21 cellular contexts compared by ENCODE assay signal in genomic region chr13:112852392-112852791, GRCh38.
"Had no signal": no experiment of that assay in that cellular context is flagged by ENCODE, and none has a peak within 500 bp of the region (broad histone marks: within the 10 kb centered on the region; RNA-seq: fewer than 3 reads in every experiment).

No MANE protein-coding gene starts in this region.

- H3K4me3 ChIP-seq: coronary artery, heart right ventricle, left lung, lower lobe of right lung, right atrium auricular region, smooth muscle cell, testis, tibial nerve, upper lobe of right lung, vagina had no signal

- ATAC-seq: heart right ventricle; left lung; lower lobe of right lung; natural killer cell treated with Interleukin-12 subunit alpha and Interleukin-12 subunit beta and Interleukin-15 and Interleukin-18, amount 100 ng/mL, for 72 hours; stimulated activated memory B cell treated with anti-CD40 and anti-IgM and Interleukin-4, amounts not matched to agents 10 μg/mL and 1 μg/mL and 100 μg/mL, for 72 hours; stimulated activated naive CD8-positive, alpha-beta T cell treated with anti-CD3 and anti-CD28 coated beads, Interleukin-15, amount 100 ng/mL, for 72 hours; upper lobe of right lung had no signal

- DNase-seq: effector CD4-positive, alpha-beta T cell; endodermal cell; heart right ventricle; hypothalamus; left lung; lower lobe of right lung; midbrain; stimulated activated CD4-positive, alpha-beta T cell treated with anti-CD3 and anti-CD28 coated beads, Interleukin-4, amount 100 ng/mL, for 1 hour; stimulated activated CD8-positive, alpha-beta memory T cell treated with anti-CD3 and anti-CD28 coated beads, Interleukin-4, amount 100 ng/mL, for 48 hours; stimulated activated naive CD8-positive, alpha-beta T cell treated with anti-CD3 and anti-CD28 coated beads, Interleukin-15, amount 100 ng/mL, for 72 hours; testis; upper lobe of right lung had no signal

- H3K27ac ChIP-seq: coronary artery, heart right ventricle, left lung, lower lobe of right lung, neutrophil, right atrium auricular region, testis, tibial nerve, upper lobe of right lung, vagina had no signal

- H3K9me3 ChIP-seq: left lung, lower lobe of right lung, neutrophil, right atrium auricular region, testis, upper lobe of right lung, vagina had no signal

- H3K27me3 Mint-ChIP-seq: memory B cell; natural killer cell treated with Interleukin-12 subunit alpha and Interleukin-12 subunit beta and Interleukin-15 and Interleukin-18, amount 100 ng/mL, for 72 hours; stimulated activated memory B cell treated with anti-CD40 and anti-IgM and Interleukin-4, amounts not matched to agents 10 μg/mL and 1 μg/mL and 100 μg/mL, for 72 hours; stimulated activated naive CD8-positive, alpha-beta T cell treated with anti-CD3 and anti-CD28 coated beads, Interleukin-15, amount 100 ng/mL, for 72 hours had no signal

- H3K4me3 Mint-ChIP-seq: endodermal cell; memory B cell; natural killer cell treated with Interleukin-12 subunit alpha and Interleukin-12 subunit beta and Interleukin-15 and Interleukin-18, amount 100 ng/mL, for 72 hours; stimulated activated memory B cell treated with anti-CD40 and anti-IgM and Interleukin-4, amounts not matched to agents 10 μg/mL and 1 μg/mL and 100 μg/mL, for 72 hours; stimulated activated naive CD8-positive, alpha-beta T cell treated with anti-CD3 and anti-CD28 coated beads, Interleukin-15, amount 100 ng/mL, for 72 hours had no signal

- H3K4me1 ChIP-seq: heart right ventricle, left lung, lower lobe of right lung, right atrium auricular region, testis, tibial nerve, upper lobe of right lung, vagina had no signal

- H3K27me3 ChIP-seq: heart right ventricle, left lung, neutrophil, right atrium auricular region, testis, tibial nerve, upper lobe of right lung, vagina had no signal

- H3K4me1 Mint-ChIP-seq: endodermal cell; stimulated activated memory B cell treated with anti-CD40 and anti-IgM and Interleukin-4, amounts not matched to agents 10 μg/mL and 1 μg/mL and 100 μg/mL, for 72 hours had no signal

- H3K27ac Mint-ChIP-seq: endodermal cell; memory B cell; natural killer cell treated with Interleukin-12 subunit alpha and Interleukin-12 subunit beta and Interleukin-15 and Interleukin-18, amount 100 ng/mL, for 72 hours; stimulated activated memory B cell treated with anti-CD40 and anti-IgM and Interleukin-4, amounts not matched to agents 10 μg/mL and 1 μg/mL and 100 μg/mL, for 72 hours had no signal

- H3K4me2 ChIP-seq: smooth muscle cell had no signal

- H3K9me3 Mint-ChIP-seq: endodermal cell; memory B cell; natural killer cell treated with Interleukin-12 subunit alpha and Interleukin-12 subunit beta and Interleukin-15 and Interleukin-18, amount 100 ng/mL, for 72 hours; stimulated activated memory B cell treated with anti-CD40 and anti-IgM and Interleukin-4, amounts not matched to agents 10 μg/mL and 1 μg/mL and 100 μg/mL, for 72 hours; stimulated activated naive CD8-positive, alpha-beta T cell treated with anti-CD3 and anti-CD28 coated beads, Interleukin-15, amount 100 ng/mL, for 72 hours had no signal
